ENCODE assay signal across 12 cellular contexts in the genomic region with DNA sequence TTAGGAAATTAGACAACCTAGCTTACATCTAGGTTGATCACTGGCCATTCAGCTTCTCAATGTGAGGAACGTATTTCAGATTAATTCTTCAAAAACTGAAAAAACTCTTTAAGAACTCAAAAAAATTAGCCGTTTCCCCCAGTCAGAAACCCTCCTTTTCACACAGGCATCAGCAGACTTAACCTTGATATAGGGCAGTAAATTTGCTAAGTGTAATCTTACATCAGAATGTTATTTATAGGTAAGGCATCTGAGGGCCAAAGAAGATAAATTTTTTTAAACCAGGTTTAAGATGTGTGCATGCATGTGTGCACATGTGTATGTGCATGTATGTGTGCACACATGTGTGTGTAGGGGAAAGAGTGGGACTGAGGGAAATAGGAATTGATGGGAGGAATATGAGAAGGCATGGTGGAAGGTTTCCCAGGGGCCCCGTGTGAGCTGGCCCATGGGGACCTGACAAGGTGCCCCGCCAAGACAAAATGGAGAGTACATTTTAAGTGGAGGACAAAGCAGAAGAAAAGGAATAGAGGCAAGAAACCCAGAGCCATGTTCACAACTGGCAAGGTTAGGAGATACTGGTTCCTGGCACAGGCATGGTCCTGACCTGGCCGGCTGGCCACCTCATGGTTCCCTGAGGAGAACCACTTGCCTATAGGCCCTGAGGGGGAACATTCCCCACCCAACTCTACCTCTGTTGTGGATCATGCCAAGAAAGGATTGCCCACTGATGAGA. TPM values are rescaled to one million over a fixed set of nuclear protein-coding genes. Genes with fewer than 3 reads are reported as not detected.
A peak's percentile ranks its signal among the peaks of the same experiment; 100 is the strongest.
DNase-seq lines count a peak whose midpoint lies in the region; ATAC-seq and TF ChIP-seq lines count a peak whose summit lies in the region.
"Had no signal": no experiment of that assay in that cellular context is flagged by ENCODE, and none has a peak within 500 bp of the region (broad histone marks: within the 10 kb centered on the region; RNA-seq: fewer than 3 reads in every experiment).

No MANE protein-coding gene starts in this region.

- H3K27ac Mint-ChIP-seq in stimulated activated naive CD8-positive, alpha-beta T cell treated with anti-CD3 and anti-CD28 coated beads, Interleukin-15, amount 100 ng/mL, for 72 hours = no peak overlapping the region
- H3K27ac Mint-ChIP-seq: activated CD8-positive, alpha-beta memory T cell treated with anti-CD3 and anti-CD28 coated beads, Interleukin-2, amount 10 ng/mL, durations not matched to agents 7 days and 5 days; activated naive CD4-positive, alpha-beta T cell treated with anti-CD3 and anti-CD28 coated beads, Interleukin-2, amount 50 U/mL, for 24 hours had no signal

- H3K27ac ChIP-seq in SK-N-SH (ENCODE audit: low read depth in 2 of 2, low read length in 1 of 2) (peak overlapping the region; percentile 95 to 96), esophagus muscularis mucosa (replicated peaks in 1 of 4) (peak overlapping the region; percentile 66 to 79 (median 74)), muscle layer of colon (ENCODE audit: low read depth, low read length) (peak overlapping the region; percentile 56), tibial artery (peak overlapping the region; percentile 71 to 79)

- H3K9ac ChIP-seq in SK-N-SH (peak overlapping the region; percentile 21; the same call in 1 of the 2 replicates), muscle layer of colon (ENCODE audit: low read length) (no peak overlapping the region)

- POLR2A ChIA-PET in SK-N-SH (lab: Yijun Ruan, JAX) = interaction anchor here (0.7 kb wide), 1 partner anchor 10 kb away, joined by 3 read pairs; no protein-coding TSS in a partner anchor

- 0 out of 2 replicates have a peak overlapping the region, but pooled peaks have one; percentile 0 for H2AFZ ChIP-seq in SK-N-SH (ENCODE audit: low read depth)

- TF ChIP-seq POLR2A in esophagus muscularis mucosa (IDR thresholded peaks at IDR 0.05; ENCODE audit: low read depth) = no peak

- no peak overlapping the region for H3K4me3 Mint-ChIP-seq in stimulated activated naive CD8-positive, alpha-beta T cell treated with anti-CD3 and anti-CD28 coated beads, Interleukin-15, amount 100 ng/mL, for 72 hours
- H3K4me3 Mint-ChIP-seq: activated CD8-positive, alpha-beta memory T cell treated with anti-CD3 and anti-CD28 coated beads, Interleukin-2, amount 10 ng/mL, durations not matched to agents 7 days and 5 days; activated naive CD4-positive, alpha-beta T cell treated with anti-CD3 and anti-CD28 coated beads, Interleukin-2, amount 50 U/mL, for 24 hours; central memory CD8-positive, alpha-beta T cell had no signal

- CTCF ChIA-PET in SK-N-SH (lab: Yijun Ruan, JAX) = interaction anchor here (0.8 to 5.2 kb wide), 5 partner anchors 8 to 82 kb away, joined by 3 to 22 read pairs (median 4); no protein-coding TSS in a partner anchor

- peaks cover 24% of the 10 kb centered on the region for H3F3A ChIP-seq in SK-N-SH (replicated peaks; ENCODE audit: insufficient read depth)

- no peaks in the 10 kb centered on the region for H3K9me3 Mint-ChIP-seq in stimulated activated naive CD8-positive, alpha-beta T cell treated with anti-CD3 and anti-CD28 coated beads, Interleukin-15, amount 100 ng/mL, for 72 hours
- H3K9me3 Mint-ChIP-seq: activated naive CD4-positive, alpha-beta T cell treated with anti-CD3 and anti-CD28 coated beads, Interleukin-2, amount 50 U/mL, for 24 hours; central memory CD8-positive, alpha-beta T cell had no signal

- H3K4me3 ChIP-seq in SK-N-SH (ENCODE audit: low read depth in 2 of 2, low read length in 1 of 2) (no peak overlapping the region), esophagus muscularis mucosa (no peak overlapping the region), muscle layer of colon (ENCODE audit: low read depth in 1 of 2, low read length in 2 of 2) (no peak overlapping the region), tibial artery (no peak overlapping the region)

- ATAC-seq in stimulated activated naive CD8-positive, alpha-beta T cell treated with anti-CD3 and anti-CD28 coated beads, Interleukin-15, amount 100 ng/mL, for 72 hours = no peak
- no peak for ATAC-seq in GM21423 (IDR thresholded peaks at IDR 0.05; ENCODE audit: unreplicated experiment)
- ATAC-seq: activated CD8-positive, alpha-beta memory T cell treated with anti-CD3 and anti-CD28 coated beads, Interleukin-2, amount 10 ng/mL, durations not matched to agents 7 days and 5 days had no signal

- H3K27me3 ChIP-seq in SK-N-SH (ENCODE audit: insufficient read depth) = no peaks in the 10 kb centered on the region
- H3K27me3 ChIP-seq in esophagus muscularis mucosa = no peaks in the 10 kb centered on the region
- no peaks in the 10 kb centered on the region for H3K27me3 ChIP-seq in muscle layer of colon (ENCODE audit: control insufficient read depth in 1 of 2, insufficient read depth in 2 of 2, low read length in 2 of 2)
- no peaks in the 10 kb centered on the region for H3K27me3 ChIP-seq in tibial artery

- H3K4me1 ChIP-seq in SK-N-SH (ENCODE audit: control insufficient read depth in 1 of 2, insufficient read depth in 2 of 2, low read depth in 1 of 2, low read length in 1 of 2) (peaks cover 24 to 37% of the 10 kb centered on the region in 2 experiments), esophagus muscularis mucosa (peaks cover 21 to 29% (median 25%) of the 10 kb centered on the region in 4 donors), muscle layer of colon (ENCODE audit: insufficient read depth, low read length) (peaks cover 15% of the 10 kb centered on the region), tibial artery (peaks cover 0 to 35% (median 18%) of the 10 kb centered on the region in 4 donors)

- no peak for DNase-seq in SK-N-SH
- DNase-seq in esophagus muscularis mucosa (ENCODE audit: extremely low spot score) = no peak
- no peak for DNase-seq in tibial artery
- DNase-seq in NCI-H146 treated with DMSO at 0.1 percent for 48 hours (lab: John Stamatoyannopoulos, UW; ENCODE audit: unreplicated experiment) = no peak
- no peak for DNase-seq in stimulated activated naive CD8-positive, alpha-beta T cell treated with anti-CD3 and anti-CD28 coated beads, Interleukin-15, amount 100 ng/mL, for 72 hours
- no peak for DNase-seq in NCI-H2107 treated with DMSO at 0.1 percent for 48 hours (lab: John Stamatoyannopoulos, UW; ENCODE audit: unreplicated experiment)
- DNase-seq: activated CD8-positive, alpha-beta memory T cell treated with anti-CD3 and anti-CD28 coated beads, Interleukin-2, amount 10 ng/mL, durations not matched to agents 7 days and 5 days; midbrain had no signal

- intact Hi-C loops in esophagus muscularis mucosa (cut with DNase I) (no loop called here), tibial artery (cut with DNase I; ENCODE audit: low total_unique reads) (no loop called here)

- H3K79me2 ChIP-seq in SK-N-SH (ENCODE audit: insufficient read depth) = peaks cover 83% of the 10 kb centered on the region

- no peak for TF ChIP-seq EP300 in SK-N-SH (IDR thresholded peaks at IDR 0.05; ENCODE audit: borderline replicate concordance in 1 of 2, low read depth in 1 of 2, low read length in 1 of 2)
- no peak for TF ChIP-seq EP300 in esophagus muscularis mucosa (IDR thresholded peaks at IDR 0.05)

- no peaks in the 10 kb centered on the region for H4K20me1 ChIP-seq in SK-N-SH (ENCODE audit: insufficient read depth)

- TF ChIP-seq RAD21 in SK-N-SH (IDR thresholded peaks at IDR 0.05; ENCODE audit: low read length) = no peak

- H3K27me3 Mint-ChIP-seq in stimulated activated naive CD8-positive, alpha-beta T cell treated with anti-CD3 and anti-CD28 coated beads, Interleukin-15, amount 100 ng/mL, for 72 hours = no peaks in the 10 kb centered on the region
- H3K27me3 Mint-ChIP-seq: activated CD8-positive, alpha-beta memory T cell treated with anti-CD3 and anti-CD28 coated beads, Interleukin-2, amount 10 ng/mL, durations not matched to agents 7 days and 5 days; activated naive CD4-positive, alpha-beta T cell treated with anti-CD3 and anti-CD28 coated beads, Interleukin-2, amount 50 U/mL, for 24 hours; central memory CD8-positive, alpha-beta T cell had no signal

- H3K36me3 ChIP-seq in SK-N-SH (replicated peaks in 1 of 2; ENCODE audit: control insufficient read depth in 1 of 2, insufficient read depth in 2 of 2, low read length in 1 of 2) (peaks cover 0 to 6% of the 10 kb centered on the region in 2 experiments), esophagus muscularis mucosa (no peaks in the 10 kb centered on the region), muscle layer of colon (ENCODE audit: insufficient read depth, low read length) (no peaks in the 10 kb centered on the region), tibial artery (no peaks in the 10 kb centered on the region)

- no peaks in the 10 kb centered on the region for H3K9me3 ChIP-seq in SK-N-SH
- H3K9me3 ChIP-seq in esophagus muscularis mucosa = no peaks in the 10 kb centered on the region
- H3K9me3 ChIP-seq in muscle layer of colon (ENCODE audit: low read length) = no peaks in the 10 kb centered on the region
- H3K9me3 ChIP-seq in tibial artery = no peaks in the 10 kb centered on the region

- TF ChIP-seq CTCF in SK-N-SH (IDR thresholded peaks at IDR 0.05) (no peak), esophagus muscularis mucosa (IDR thresholded peaks at IDR 0.05) (no peak), tibial artery (IDR thresholded peaks at IDR 0.05) (no peak)

- H3K4me2 ChIP-seq in SK-N-SH = peak overlapping the region; percentile 56

- H3K9me2 ChIP-seq in SK-N-SH = no peaks in the 10 kb centered on the region

- peaks cover 4% of the 10 kb centered on the region for H3K4me1 Mint-ChIP-seq in stimulated activated naive CD8-positive, alpha-beta T cell treated with anti-CD3 and anti-CD28 coated beads, Interleukin-15, amount 100 ng/mL, for 72 hours
- H3K4me1 Mint-ChIP-seq: activated CD8-positive, alpha-beta memory T cell treated with anti-CD3 and anti-CD28 coated beads, Interleukin-2, amount 10 ng/mL, durations not matched to agents 7 days and 5 days had no signal

- 85% methylated on average over 5 of the region's 5 CpGs for WGBS in SK-N-SH (ENCODE audit: low lambda C conversion rate)
- WGBS in esophagus muscularis mucosa = 81% methylated on average over 5 of the region's 5 CpGs

TF ChIP-seq in SK-N-SH, 30 proteins besides CTCF, POLR2A, EP300 and RAD21 (continues in another document):
- no peak for TF ChIP-seq POLR2AphosphoS5 (IDR thresholded peaks at IDR 0.05; ENCODE audit: low read depth, low read length)
- no peak for TF ChIP-seq RXRA (IDR thresholded peaks at IDR 0.05; ENCODE audit: borderline replicate concordance, low read depth)
- TF ChIP-seq ELF1 (IDR thresholded peaks at IDR 0.05) = no peak
- no peak for TF ChIP-seq NRF1 (IDR thresholded peaks at IDR 0.05; ENCODE audit: low read depth, low read length)
- TF ChIP-seq MEF2A (IDR thresholded peaks at IDR 0.05; ENCODE audit: borderline replicate concordance, low read depth) = no peak
- TF ChIP-seq SMC3 (IDR thresholded peaks at IDR 0.05; ENCODE audit: low read depth, low read length) = no peak

RNA-seq across cellular contexts. Expression of a gene that starts 33.1 kb away (rescaled TPM):
- 24.0 and 30.7 TPM in 2 replicates for polyA plus RNA-seq in SK-N-SH (2012; rRNA removed)
- polyA plus RNA-seq in SK-N-SH (2012; cell fraction: cytosol; rRNA removed) = 26.9 and 29.1 TPM in 2 replicates
- 24.0 and 32.4 TPM in 2 replicates for polyA plus RNA-seq in SK-N-SH (2012; cell fraction: nucleus; rRNA removed)
- total RNA-seq in esophagus muscularis mucosa = 10 to 100 TPM; 32.6 to 58.7 (median 46.1) TPM
